1 cellular context compared by ENCODE assay signal in the genomic region with DNA sequence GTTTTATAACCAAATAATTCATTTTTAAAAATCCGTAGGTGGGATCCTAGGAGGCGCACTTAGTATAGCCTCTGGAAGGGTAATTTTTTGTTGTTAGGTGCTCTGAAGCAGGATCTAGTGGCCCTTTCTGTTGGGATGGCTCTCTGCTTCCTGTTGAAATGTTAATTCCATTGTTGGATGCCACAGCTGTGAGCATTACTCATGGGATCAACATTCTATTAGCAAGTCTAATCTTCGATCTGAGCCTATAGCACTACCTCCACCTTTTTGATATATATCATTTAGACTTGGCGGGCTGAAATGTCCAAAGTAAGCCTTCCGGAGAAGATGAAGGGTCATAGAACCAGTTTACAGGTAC.
A peak's percentile ranks its signal among the peaks of the same experiment; 100 is the strongest.
TF ChIP-seq lines count a peak whose summit lies in the region.

No MANE protein-coding gene starts in this region.

TF ChIP-seq in H1, 55 proteins besides CTCF, POLR2A, EP300 and RAD21 (continued from another document):
- TF ChIP-seq BCL11A (IDR thresholded peaks at IDR 0.05; ENCODE audit: low read depth in 2 of 2, low read length in 2 of 2): no peak
- no peak for TF ChIP-seq CTBP2 (IDR thresholded peaks at IDR 0.05; ENCODE audit: borderline replicate concordance, insufficient read depth, insufficient read length, low read length)
- TF ChIP-seq SP4 (IDR thresholded peaks at IDR 0.05; ENCODE audit: low read length): no peak
- no peak for TF ChIP-seq RFX5 (IDR thresholded peaks at IDR 0.05; ENCODE audit: borderline replicate concordance, low read depth, low read length)
- TF ChIP-seq RNF2 (IDR thresholded peaks at IDR 0.05; ENCODE audit: borderline replicate concordance, low read depth, low read length, missing control alignments, poor library complexity, severe bottlenecking): no peak
- no peak for TF ChIP-seq RBBP5 (IDR thresholded peaks at IDR 0.05; ENCODE audit: borderline replicate concordance, low read depth, low read length)
- no peak for TF ChIP-seq BRCA1 (IDR thresholded peaks at IDR 0.05; ENCODE audit: low read depth, low read length)
- no peak for TF ChIP-seq SP1 (IDR thresholded peaks at IDR 0.05; ENCODE audit: low read depth, low read length)
- TF ChIP-seq MAFK (IDR thresholded peaks at IDR 0.05; ENCODE audit: low read depth, low read length): no peak
- TF ChIP-seq POLR2AphosphoS5 (IDR thresholded peaks at IDR 0.05; ENCODE audit: low read depth, low read length): peak; percentile 57; the same call in 1 of the 2 replicates
- TF ChIP-seq CHD2 (IDR thresholded peaks at IDR 0.05; ENCODE audit: low read length): no peak
- TF ChIP-seq NANOG (IDR thresholded peaks at IDR 0.05; ENCODE audit: insufficient read depth, low read depth, low read length, poor library complexity, severe bottlenecking): no peak
- TF ChIP-seq JUN (IDR thresholded peaks at IDR 0.05; ENCODE audit: low read depth, low read length): peak; percentile 89
- TF ChIP-seq CBX5 (IDR thresholded peaks at IDR 0.05; ENCODE audit: low read depth, low read length): no peak
- TF ChIP-seq SIN3A (conservative IDR thresholded peaks at IDR 0.05 in 1 of 2, IDR thresholded peaks at IDR 0.05 in 1 of 2; ENCODE audit: low read depth in 1 of 2, low read length in 2 of 2): peak in 1 of 2 experiments; percentile 64; a peak in 1 of 4 replicates
- TF ChIP-seq JUND (IDR thresholded peaks at IDR 0.05; ENCODE audit: low read length): peak; percentile 92
- no peak for TF ChIP-seq CBX8 (IDR thresholded peaks at IDR 0.05; ENCODE audit: borderline replicate concordance, low read depth, low read length)
- TF ChIP-seq, protein P1, sequence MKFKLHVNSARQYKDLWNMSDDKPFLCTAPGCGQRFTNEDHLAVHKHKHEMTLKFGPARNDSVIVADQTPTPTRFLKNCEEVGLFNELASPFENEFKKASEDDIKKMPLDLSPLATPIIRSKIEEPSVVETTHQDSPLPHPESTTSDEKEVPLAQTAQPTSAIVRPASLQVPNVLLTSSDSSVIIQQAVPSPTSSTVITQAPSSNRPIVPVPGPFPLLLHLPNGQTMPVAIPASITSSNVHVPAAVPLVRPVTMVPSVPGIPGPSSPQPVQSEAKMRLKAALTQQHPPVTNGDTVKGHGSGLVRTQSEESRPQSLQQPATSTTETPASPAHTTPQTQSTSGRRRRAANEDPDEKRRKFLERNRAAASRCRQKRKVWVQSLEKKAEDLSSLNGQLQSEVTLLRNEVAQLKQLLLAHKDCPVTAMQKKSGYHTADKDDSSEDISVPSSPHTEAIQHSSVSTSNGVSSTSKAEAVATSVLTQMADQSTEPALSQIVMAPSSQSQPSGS (IDR thresholded peaks at IDR 0.05; ENCODE audit: low read length): peak; percentile 50; the same call in 1 of the 2 replicates
- TF ChIP-seq, protein P2, sequence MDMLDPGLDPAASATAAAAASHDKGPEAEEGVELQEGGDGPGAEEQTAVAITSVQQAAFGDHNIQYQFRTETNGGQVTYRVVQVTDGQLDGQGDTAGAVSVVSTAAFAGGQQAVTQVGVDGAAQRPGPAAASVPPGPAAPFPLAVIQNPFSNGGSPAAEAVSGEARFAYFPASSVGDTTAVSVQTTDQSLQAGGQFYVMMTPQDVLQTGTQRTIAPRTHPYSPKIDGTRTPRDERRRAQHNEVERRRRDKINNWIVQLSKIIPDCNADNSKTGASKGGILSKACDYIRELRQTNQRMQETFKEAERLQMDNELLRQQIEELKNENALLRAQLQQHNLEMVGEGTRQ (IDR thresholded peaks at IDR 0.05; ENCODE audit: low read length): no peak
- TF ChIP-seq POU5F1 (IDR thresholded peaks at IDR 0.05; ENCODE audit: low read depth, low read length): no peak
- TF ChIP-seq EGR1 (IDR thresholded peaks at IDR 0.05; ENCODE audit: borderline replicate concordance, low read depth, low read length): no peak
- TF ChIP-seq KDM5A (IDR thresholded peaks at IDR 0.05; ENCODE audit: low read length): no peak
- TF ChIP-seq, protein P3, sequence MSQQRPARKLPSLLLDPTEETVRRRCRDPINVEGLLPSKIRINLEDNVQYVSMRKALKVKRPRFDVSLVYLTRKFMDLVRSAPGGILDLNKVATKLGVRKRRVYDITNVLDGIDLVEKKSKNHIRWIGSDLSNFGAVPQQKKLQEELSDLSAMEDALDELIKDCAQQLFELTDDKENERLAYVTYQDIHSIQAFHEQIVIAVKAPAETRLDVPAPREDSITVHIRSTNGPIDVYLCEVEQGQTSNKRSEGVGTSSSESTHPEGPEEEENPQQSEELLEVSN (IDR thresholded peaks at IDR 0.05): no peak
- peak; percentile 64 for TF ChIP-seq TBP (IDR thresholded peaks at IDR 0.05; ENCODE audit: low read depth, low read length)
- TF ChIP-seq PHF8 (conservative IDR thresholded peaks at IDR 0.05; ENCODE audit: low read depth, low read length): no peak
- peak; percentile 62 for TF ChIP-seq TAF7 (optimal IDR thresholded peaks at IDR 0.05; ENCODE audit: borderline replicate concordance, low read depth, low read length)
- TF ChIP-seq YY1 (IDR thresholded peaks at IDR 0.05; ENCODE audit: low read depth, low read length): no peak
- no peak for TF ChIP-seq SP2 (IDR thresholded peaks at IDR 0.05; ENCODE audit: low read length)
- TF ChIP-seq SAP30 (IDR thresholded peaks at IDR 0.05; ENCODE audit: insufficient read depth, insufficient replicate concordance, low read length): peak; percentile 18
- no peak for TF ChIP-seq BACH1 (IDR thresholded peaks at IDR 0.05; ENCODE audit: low read length)
- no peak for TF ChIP-seq FOSL1 (IDR thresholded peaks at IDR 0.05; ENCODE audit: insufficient read depth, low read depth, low read length)
- peak; percentile 26; the same call in 1 of the 2 replicates for TF ChIP-seq TEAD4 (IDR thresholded peaks at IDR 0.05; ENCODE audit: low read depth, low read length)
- TF ChIP-seq KDM4A (IDR thresholded peaks at IDR 0.05; ENCODE audit: low read depth, low read length, severe bottlenecking): no peak
- TF ChIP-seq GTF2F1 (IDR thresholded peaks at IDR 0.05; ENCODE audit: borderline replicate concordance, low read depth, low read length): no peak
- no peak for TF ChIP-seq SIX5 (IDR thresholded peaks at IDR 0.05; ENCODE audit: low read depth, low read length)
- no peak for TF ChIP-seq CREB1 (IDR thresholded peaks at IDR 0.05)
- peak; percentile 74 for TF ChIP-seq TAF1 (IDR thresholded peaks at IDR 0.05; ENCODE audit: low read depth, low read length)
